ENCODE assay signal across 7 cellular contexts in the genomic region with DNA sequence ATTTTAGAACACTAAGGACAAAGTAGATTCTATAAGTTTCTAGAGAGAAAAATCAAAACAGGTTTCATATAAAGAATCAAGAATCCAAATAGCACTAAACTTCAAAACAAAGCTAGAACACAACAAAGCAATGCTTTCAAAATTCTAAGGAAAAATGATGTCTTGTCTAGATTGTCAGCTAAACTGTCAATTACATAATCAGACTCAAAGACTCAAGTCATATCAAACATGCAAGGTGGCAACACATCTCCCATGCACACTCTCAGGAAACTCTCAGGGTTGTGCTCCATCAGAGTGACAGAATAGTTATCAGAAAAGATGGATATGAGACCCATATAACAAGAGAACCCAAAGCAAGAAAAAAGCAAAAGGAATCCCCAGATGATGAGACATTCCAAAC.
"Had no signal": no experiment of that assay in that cellular context is flagged by ENCODE, and none has a peak within 500 bp of the region (broad histone marks: within the 10 kb centered on the region; RNA-seq: fewer than 3 reads in every experiment).

No MANE protein-coding gene starts in this region.

- ATAC-seq: K562 had no signal

- DNase-seq: IMR-90, KBM-7, KG1 had no signal

- H3K27ac ChIP-seq: HL-60, KMS-11 had no signal

- H3K9ac ChIP-seq: KMS-11 had no signal

- H3K4me3 ChIP-seq: K562 had no signal

- FAIRE-seq: HTR-8/SVneo, K562 had no signal

- H3K4me2 ChIP-seq: KMS-11 had no signal
